Comparison of ENCODE assay signal across 1 cellular context in the genomic region with DNA sequence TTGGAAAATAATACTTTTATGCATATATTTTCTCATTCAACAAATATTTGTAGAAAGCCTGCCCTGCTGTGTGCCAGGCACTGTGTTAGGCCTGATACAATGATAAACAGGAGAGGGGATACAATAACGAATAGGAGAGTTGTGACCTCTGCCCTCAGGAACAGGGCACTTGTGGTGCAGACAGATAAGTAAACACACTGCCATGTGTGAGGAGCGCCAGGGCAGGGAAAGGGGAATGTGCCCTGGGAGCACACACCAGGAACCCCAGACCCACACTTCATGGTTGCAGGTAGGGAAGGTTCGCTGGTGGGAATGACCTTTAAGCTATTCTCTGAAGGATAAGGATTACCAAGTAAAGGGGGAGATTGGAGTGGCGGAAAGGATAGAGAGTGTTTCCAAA.
TF ChIP-seq lines count a peak whose summit lies in the region.

No MANE protein-coding gene starts in this region.

TF ChIP-seq in SK-N-SH, 30 proteins besides CTCF, POLR2A, EP300 and RAD21 (continued from another document):
- TF ChIP-seq USF1 (IDR thresholded peaks at IDR 0.05; ENCODE audit: borderline replicate concordance, low read depth) (no peak), EZH2phosphoT487 (IDR thresholded peaks at IDR 0.05; ENCODE audit: borderline replicate concordance, low read depth) (no peak), FOSL2 (IDR thresholded peaks at IDR 0.05; ENCODE audit: borderline replicate concordance, low read depth) (no peak), JUND (IDR thresholded peaks at IDR 0.05) (no peak), TAF1 (IDR thresholded peaks at IDR 0.05; ENCODE audit: borderline replicate concordance, low read depth, low read length) (no peak), TCF12 (IDR thresholded peaks at IDR 0.05) (no peak), GABPA (IDR thresholded peaks at IDR 0.05; ENCODE audit: low read depth) (no peak), IRF3 (IDR thresholded peaks at IDR 0.05; ENCODE audit: low read depth, low read length) (no peak), SIN3A (IDR thresholded peaks at IDR 0.05; ENCODE audit: borderline replicate concordance, low read depth, low read length) (no peak)
- TF ChIP-seq, protein P1, sequence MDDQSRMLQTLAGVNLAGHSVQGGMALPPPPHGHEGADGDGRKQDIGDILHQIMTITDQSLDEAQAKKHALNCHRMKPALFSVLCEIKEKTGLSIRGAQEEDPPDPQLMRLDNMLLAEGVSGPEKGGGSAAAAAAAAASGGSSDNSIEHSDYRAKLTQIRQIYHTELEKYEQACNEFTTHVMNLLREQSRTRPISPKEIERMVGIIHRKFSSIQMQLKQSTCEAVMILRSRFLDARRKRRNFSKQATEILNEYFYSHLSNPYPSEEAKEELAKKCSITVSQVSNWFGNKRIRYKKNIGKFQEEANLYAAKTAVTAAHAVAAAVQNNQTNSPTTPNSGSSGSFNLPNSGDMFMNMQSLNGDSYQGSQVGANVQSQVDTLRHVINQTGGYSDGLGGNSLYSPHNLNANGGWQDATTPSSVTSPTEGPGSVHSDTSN (IDR thresholded peaks at IDR 0.05): no peak
TF ChIP-seq in SK-N-SH: peak in this region for 0.
